8 cellular contexts compared by ENCODE assay signal in the genomic region with DNA sequence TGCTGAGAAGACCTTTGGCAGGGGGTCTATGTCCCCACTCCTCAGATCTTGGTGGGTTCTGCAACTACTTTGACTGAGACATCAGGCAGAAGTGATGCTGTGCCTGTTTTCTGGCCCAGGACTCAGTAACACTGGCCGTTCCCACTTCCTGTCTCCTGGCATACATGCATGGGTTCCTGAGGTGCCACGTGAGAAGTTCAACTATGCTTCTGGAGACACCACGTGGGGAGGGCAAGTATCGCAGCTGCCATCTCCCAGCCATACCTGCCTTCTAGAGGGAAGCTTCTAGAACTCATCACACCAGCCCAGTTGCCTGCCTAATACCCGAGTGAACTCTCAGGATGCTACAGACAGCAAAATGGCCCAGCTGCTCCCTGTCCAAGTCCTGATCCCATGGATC.
DNase-seq lines count a peak whose midpoint lies in the region; ATAC-seq and TF ChIP-seq lines count a peak whose summit lies in the region.

No MANE protein-coding gene starts in this region.

- no peaks in the 10 kb centered on the region for H3K9me3 Mint-ChIP-seq in activated T-helper 1 cell treated with anti-CD3 and anti-CD28 coated beads, Interleukin-12 subunit alpha, Interleukin-12 subunit beta, Interleukin-2, Interleukin-4 antibody, amounts not matched to agents 30 ng/mL and 10 ng/mL and 1 ng/mL, durations not matched to agents 14 hours and 24 hours and 36 hours

- DNase-seq in COR-L47 (lab: John Stamatoyannopoulos, UW) = peak; percentile 73
- DNase-seq in H4 (ENCODE audit: low spot score) = peak; percentile 77
- DNase-seq in OCI-M1 (lab: John Stamatoyannopoulos, UW) = peak; percentile 21
- peak in 1 of 2 donors; percentile 25 for DNase-seq in foreskin keratinocyte
- no peak for DNase-seq in AML-193 (lab: John Stamatoyannopoulos, UW)
- no peak for DNase-seq in activated T-helper 1 cell treated with anti-CD3 and anti-CD28 coated beads, Interleukin-12 subunit alpha, Interleukin-12 subunit beta, Interleukin-2, Interleukin-4 antibody, amounts not matched to agents 30 ng/mL and 10 ng/mL and 1 ng/mL, durations not matched to agents 14 hours and 24 hours and 36 hours (ENCODE audit: low spot score)

- H3K4me3 Mint-ChIP-seq in activated T-helper 1 cell treated with anti-CD3 and anti-CD28 coated beads, Interleukin-12 subunit alpha, Interleukin-12 subunit beta, Interleukin-2, Interleukin-4 antibody, amounts not matched to agents 30 ng/mL and 10 ng/mL and 1 ng/mL, durations not matched to agents 14 hours and 24 hours and 36 hours = no peak overlapping the region

- intact Hi-C loops in activated T-helper 1 cell treated with anti-CD3 and anti-CD28 coated beads, Interleukin-12 subunit alpha, Interleukin-12 subunit beta, Interleukin-2, Interleukin-4 antibody, amounts not matched to agents 30 ng/mL and 10 ng/mL and 1 ng/mL, durations not matched to agents 14 hours and 24 hours and 36 hours (cut with micrococcal nuclease) = no loop called here

- H3K27ac ChIP-seq in foreskin keratinocyte = no peak overlapping the region

- H3K4me1 ChIP-seq in foreskin keratinocyte = no peaks in the 10 kb centered on the region

- peaks cover 3% of the 10 kb centered on the region for H3K27me3 Mint-ChIP-seq in activated T-helper 1 cell treated with anti-CD3 and anti-CD28 coated beads, Interleukin-12 subunit alpha, Interleukin-12 subunit beta, Interleukin-2, Interleukin-4 antibody, amounts not matched to agents 30 ng/mL and 10 ng/mL and 1 ng/mL, durations not matched to agents 14 hours and 24 hours and 36 hours (ENCODE audit: insufficient read depth)

- peak; percentile 63 for TF ChIP-seq CTCF in foreskin keratinocyte (conservative IDR thresholded peaks at IDR 0.05)

- H3K36me3 Mint-ChIP-seq in activated T-helper 1 cell treated with anti-CD3 and anti-CD28 coated beads, Interleukin-12 subunit alpha, Interleukin-12 subunit beta, Interleukin-2, Interleukin-4 antibody, amounts not matched to agents 30 ng/mL and 10 ng/mL and 1 ng/mL, durations not matched to agents 14 hours and 24 hours and 36 hours (ENCODE audit: low read depth) = no peaks in the 10 kb centered on the region

- no peak overlapping the region for H3K27ac Mint-ChIP-seq in activated T-helper 1 cell treated with anti-CD3 and anti-CD28 coated beads, Interleukin-12 subunit alpha, Interleukin-12 subunit beta, Interleukin-2, Interleukin-4 antibody, amounts not matched to agents 30 ng/mL and 10 ng/mL and 1 ng/mL, durations not matched to agents 14 hours and 24 hours and 36 hours

- no peaks in the 10 kb centered on the region for H3K4me1 Mint-ChIP-seq in activated T-helper 1 cell treated with anti-CD3 and anti-CD28 coated beads, Interleukin-12 subunit alpha, Interleukin-12 subunit beta, Interleukin-2, Interleukin-4 antibody, amounts not matched to agents 30 ng/mL and 10 ng/mL and 1 ng/mL, durations not matched to agents 14 hours and 24 hours and 36 hours (ENCODE audit: low read depth)

- ATAC-seq in foreskin keratinocyte = peak; percentile 60
- no peak for ATAC-seq in GM21576 (IDR thresholded peaks at IDR 0.05; ENCODE audit: unreplicated experiment)
- no peak for ATAC-seq in GM18870 (IDR thresholded peaks at IDR 0.05; ENCODE audit: unreplicated experiment)

- peaks cover 20% of the 10 kb centered on the region for H3K27me3 ChIP-seq in foreskin keratinocyte

Comparison
In these comparisons a context has a peak if more than half of its experiments do, and no peak if none do; other contexts are left out.
1. DNase-seq: peak in COR-L47 (single experiment), H4 (single experiment) and OCI-M1 (single experiment); none in AML-193 (0 of 2) and activated T-helper 1 cell treated with anti-CD3 and anti-CD28 coated beads, Interleukin-12 subunit alpha, Interleukin-12 subunit beta, Interleukin-2, Interleukin-4 antibody, amounts not matched to agents 30 ng/mL and 10 ng/mL and 1 ng/mL, durations not matched to agents 14 hours and 24 hours and 36 hours (single experiment).